ENCODE assay signal across 10 cellular contexts in the genomic region with DNA sequence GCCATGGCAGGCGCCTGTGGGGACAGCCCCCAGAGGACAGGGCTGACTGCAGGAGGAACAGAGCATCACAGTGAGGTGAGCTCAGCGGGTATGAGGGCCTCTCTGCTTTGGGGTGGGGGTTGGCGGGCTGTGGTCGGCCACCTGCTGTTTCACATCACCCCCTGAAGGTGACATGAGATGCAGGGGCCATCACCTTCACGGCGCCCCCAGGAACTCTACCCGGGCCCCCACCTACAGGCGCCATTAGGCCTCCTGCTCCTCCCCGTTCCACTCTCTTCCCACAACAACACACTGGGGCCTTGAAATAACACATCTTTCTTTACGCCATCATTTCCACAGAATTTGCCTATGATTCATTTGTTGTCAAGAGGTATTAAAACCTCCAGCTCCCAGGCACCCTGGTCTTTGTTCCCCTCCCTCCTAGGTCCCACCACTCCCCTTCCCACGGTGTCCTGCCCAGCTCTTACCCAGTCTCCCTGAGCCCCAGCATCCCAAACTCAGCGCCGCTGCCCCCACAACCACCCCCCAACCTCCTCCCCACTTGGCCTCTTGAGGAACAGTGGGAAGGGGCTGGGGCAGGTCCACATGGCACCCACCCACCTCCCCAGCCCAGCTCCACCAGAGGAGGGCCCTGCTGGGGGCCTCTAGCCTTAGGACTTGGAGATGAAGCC. TPM values are rescaled to one million over a fixed set of nuclear protein-coding genes. Genes with fewer than 3 reads are reported as not detected.
DNase-seq lines count a peak whose midpoint lies in the region; ATAC-seq, FAIRE-seq and TF ChIP-seq lines count a peak whose summit lies in the region.
"Had no signal": no experiment of that assay in that cellular context is flagged by ENCODE, and none has a peak within 500 bp of the region (broad histone marks: within the 10 kb centered on the region; RNA-seq: fewer than 3 reads in every experiment).

No MANE protein-coding gene starts in this region.

- peak overlapping the region; percentile 69 for H3K27ac ChIP-seq in CD4-positive, alpha-beta memory T cell (ENCODE audit: low read depth, low read length)
- H3K27ac ChIP-seq in osteoblast (ENCODE audit: low read depth, low read length): no peak overlapping the region
- no peak overlapping the region for H3K27ac ChIP-seq in prostate gland
- H3K27ac ChIP-seq: psoas muscle had no signal

- no peak for FAIRE-seq in RCC 7860 (lab: Jason Lieb, UNC)

- peak in 1 of 5 donors; percentile 60 for DNase-seq in CD4-positive, alpha-beta memory T cell
- DNase-seq in activated T-cell treated with anti-CD3 and anti-CD28 coated beads, Interleukin-2, amount 50 U/mL, for 4 hours: peak; percentile 33
- DNase-seq in osteoblast (ENCODE audit: insufficient read length, low spot score, missing footprints) (peak; percentile 90), prostate gland (ENCODE audit: low spot score) (no peak), HCEC 1CT (no peak), RCC 7860 (ENCODE audit: low spot score) (no peak)
- DNase-seq: NCI-H526 treated with DMSO at 0.1 percent for 48 hours, psoas muscle had no signal

- intact Hi-C loops in CD4-positive, alpha-beta memory T cell (cut with micrococcal nuclease): loop anchor here (1.0 kb wide), 1 partner anchor 19 kb away; no protein-coding TSS in a partner anchor
- intact Hi-C loops in prostate gland (cut with DNase I): no loop called here

- no peaks in the 10 kb centered on the region for H3K36me3 ChIP-seq in CD4-positive, alpha-beta memory T cell (ENCODE audit: insufficient read depth, low read length)
- H3K36me3 ChIP-seq in osteoblast (ENCODE audit: insufficient read depth, low read length) (no peaks in the 10 kb centered on the region), prostate gland (no peaks in the 10 kb centered on the region)

- H3K27me3 ChIP-seq in CD4-positive, alpha-beta memory T cell (ENCODE audit: insufficient read depth, low read length): no peaks in the 10 kb centered on the region
- H3K27me3 ChIP-seq in osteoblast (ENCODE audit: insufficient read depth, low read length) (no peaks in the 10 kb centered on the region), prostate gland (replicated peaks; ENCODE audit: insufficient read depth) (no peaks in the 10 kb centered on the region)

- WGBS in prostate gland: 92% methylated on average over 13 of the region's 13 CpGs

- H3K27ac Mint-ChIP-seq in CD4-positive, alpha-beta memory T cell: peak overlapping the region; percentile 88 to 94 (median 93)
- peak overlapping the region; percentile 77 to 93 (median 92) for H3K27ac Mint-ChIP-seq in IgD-negative memory B cell

- CTCF ChIA-PET in CD4-positive, alpha-beta memory T cell (lab: Charles Lee; ENCODE audit: partially characterized antibody): interaction anchor here (0.9 to 22.4 kb wide), 10 partner anchors 8 to 119 kb away, joined by 3 to 568 read pairs (median 98); a partner anchor contains a TSS

- H3K4me1 Mint-ChIP-seq in CD4-positive, alpha-beta memory T cell: peaks cover 47 to 93% (median 73%) of the 10 kb centered on the region in 4 donors
- peaks cover 46 to 56% (median 54%) of the 10 kb centered on the region in 3 donors for H3K4me1 Mint-ChIP-seq in IgD-negative memory B cell
- peaks cover 86% of the 10 kb centered on the region for H3K4me1 Mint-ChIP-seq in activated T-cell treated with anti-CD3 and anti-CD28 coated beads, Interleukin-2, amount 50 U/mL, for 4 hours (ENCODE audit: low read depth)

- H3K9me3 ChIP-seq in CD4-positive, alpha-beta memory T cell (ENCODE audit: control insufficient read depth in 1 of 2, low read length in 2 of 2): no peaks in the 10 kb centered on the region
- H3K9me3 ChIP-seq in osteoblast (ENCODE audit: low read depth, low read length): no peaks in the 10 kb centered on the region
- H3K9me3 ChIP-seq in prostate gland: no peaks in the 10 kb centered on the region
- H3K9me3 ChIP-seq: psoas muscle had no signal

- no peak for TF ChIP-seq POLR2A in prostate gland (IDR thresholded peaks at IDR 0.05)

- H3K36me3 Mint-ChIP-seq in CD4-positive, alpha-beta memory T cell: no peaks in the 10 kb centered on the region
- no peaks in the 10 kb centered on the region for H3K36me3 Mint-ChIP-seq in IgD-negative memory B cell
- no peaks in the 10 kb centered on the region for H3K36me3 Mint-ChIP-seq in activated T-cell treated with anti-CD3 and anti-CD28 coated beads, Interleukin-2, amount 50 U/mL, for 4 hours (ENCODE audit: insufficient read depth)

- peak overlapping the region in 1 of 2 donors; percentile 35 for H3K4me3 ChIP-seq in CD4-positive, alpha-beta memory T cell (ENCODE audit: low read length in 2 of 2)
- H3K4me3 ChIP-seq in osteoblast (ENCODE audit: insufficient read depth, low read length) (no peak overlapping the region), prostate gland (no peak overlapping the region)
- H3K4me3 ChIP-seq: psoas muscle had no signal

- H4K20me1 ChIP-seq in osteoblast (ENCODE audit: insufficient read depth, low read length): no peaks in the 10 kb centered on the region

- POLR2A ChIA-PET in CD4-positive, alpha-beta memory T cell (lab: Charles Lee; ENCODE audit: partially characterized antibody): interaction anchor here (0.8 to 19.2 kb wide), 12 partner anchors 8 to 325 kb away, joined by 3 to 516 read pairs (median 10); a partner anchor contains a TSS

- no peak for TF ChIP-seq CTCF in osteoblast (IDR thresholded peaks at IDR 0.05; ENCODE audit: extremely low read depth, low read depth, low read length)
- TF ChIP-seq CTCF in prostate gland (IDR thresholded peaks at IDR 0.05): no peak

- H3K79me2 ChIP-seq in osteoblast (ENCODE audit: insufficient read depth, low read length): no peaks in the 10 kb centered on the region

- H3K4me1 ChIP-seq in CD4-positive, alpha-beta memory T cell (ENCODE audit: insufficient read depth, low read length): peaks cover 87% of the 10 kb centered on the region
- H3K4me1 ChIP-seq in osteoblast (ENCODE audit: insufficient read depth, low read length) (peaks cover 6% of the 10 kb centered on the region), prostate gland (replicated peaks) (peaks cover 3% of the 10 kb centered on the region)

- no peak overlapping the region for H3K4me2 ChIP-seq in osteoblast (ENCODE audit: insufficient read depth, low read length)

- no peaks in the 10 kb centered on the region for H3K27me3 Mint-ChIP-seq in CD4-positive, alpha-beta memory T cell
- peaks cover 1% of the 10 kb centered on the region for H3K27me3 Mint-ChIP-seq in IgD-negative memory B cell
- H3K27me3 Mint-ChIP-seq in activated T-cell treated with anti-CD3 and anti-CD28 coated beads, Interleukin-2, amount 50 U/mL, for 4 hours (ENCODE audit: low read depth): no peaks in the 10 kb centered on the region

- peak overlapping the region in 7 of 8 donors; percentile 77 to 90 (median 79) for H3K4me3 Mint-ChIP-seq in CD4-positive, alpha-beta memory T cell
- peak overlapping the region; percentile 12 to 90 (median 45) for H3K4me3 Mint-ChIP-seq in IgD-negative memory B cell
- H3K4me3 Mint-ChIP-seq in activated T-cell treated with anti-CD3 and anti-CD28 coated beads, Interleukin-2, amount 50 U/mL, for 4 hours: peak overlapping the region; percentile 70

- peaks cover 0 to 3% (median 0%) of the 10 kb centered on the region in 8 donors for H3K9me3 Mint-ChIP-seq in CD4-positive, alpha-beta memory T cell
- no peaks in the 10 kb centered on the region for H3K9me3 Mint-ChIP-seq in IgD-negative memory B cell
- no peaks in the 10 kb centered on the region for H3K9me3 Mint-ChIP-seq in activated T-cell treated with anti-CD3 and anti-CD28 coated beads, Interleukin-2, amount 50 U/mL, for 4 hours

- H2AFZ ChIP-seq in osteoblast (ENCODE audit: low read length): no peak overlapping the region

- peak; percentile 77 to 78 for ATAC-seq in activated T-cell treated with anti-CD3 and anti-CD28 coated beads, Interleukin-2, amount 50 U/mL, for 4 hours
- no peak for ATAC-seq in GM19452 (IDR thresholded peaks at IDR 0.05; ENCODE audit: unreplicated experiment)
- ATAC-seq: psoas muscle had no signal

RNA-seq across cellular contexts. Expression of a gene that starts 12.7 kb away (rescaled TPM):
- total RNA-seq in CD4-positive, alpha-beta memory T cell: 100 to 1,000 TPM; 139 to 142 TPM
- 10 to 100 TPM in 1 of 2 donors, 1 to 10 TPM in 1; 7.9 to 26.8 TPM for polyA plus RNA-seq in CD4-positive, alpha-beta memory T cell
- polyA plus RNA-seq in IgD-negative memory B cell: 20.9 TPM
- 100 to 1,000 TPM; 168 to 199 (median 199) TPM for total RNA-seq in activated T-cell treated with anti-CD3 and anti-CD28 coated beads, Interleukin-2, amount 50 U/mL, for 4 hours
- 39.8 and 41.3 TPM in 2 replicates for total RNA-seq in osteoblast
- total RNA-seq in prostate gland: 10 to 100 TPM; 39.5 to 67.7 TPM

RNA-seq across cellular contexts. Expression of a gene that starts 59.4 kb away (rescaled TPM):
- 10 to 100 TPM; 12.1 to 12.3 TPM for total RNA-seq in CD4-positive, alpha-beta memory T cell
- polyA plus RNA-seq in CD4-positive, alpha-beta memory T cell: 1 to 10 TPM; 8.7 to 9.0 TPM
- polyA plus RNA-seq in IgD-negative memory B cell: 21.7 TPM
- 1 to 10 TPM; 4.0 to 5.2 (median 5.0) TPM for total RNA-seq in activated T-cell treated with anti-CD3 and anti-CD28 coated beads, Interleukin-2, amount 50 U/mL, for 4 hours
- total RNA-seq in osteoblast (18.0 and 19.2 TPM in 2 replicates), prostate gland (10 to 100 TPM; 39.0 to 52.5 TPM)

Comparison
In these comparisons a context has a peak if more than half of its experiments do, and no peak if none do; other contexts are left out.
1. DNase-seq: peak in activated T-cell treated with anti-CD3 and anti-CD28 coated beads, Interleukin-2, amount 50 U/mL, for 4 hours (single experiment) and osteoblast (single experiment); none in prostate gland (single experiment), HCEC 1CT (single experiment) and RCC 7860 (single experiment).
2. Peak in every context shown above with its lines, with median percentiles within 50 percentile points of each other: H3K4me3 Mint-ChIP-seq.